Comparison of ENCODE assay signal across 15 cellular contexts in the genomic region with DNA sequence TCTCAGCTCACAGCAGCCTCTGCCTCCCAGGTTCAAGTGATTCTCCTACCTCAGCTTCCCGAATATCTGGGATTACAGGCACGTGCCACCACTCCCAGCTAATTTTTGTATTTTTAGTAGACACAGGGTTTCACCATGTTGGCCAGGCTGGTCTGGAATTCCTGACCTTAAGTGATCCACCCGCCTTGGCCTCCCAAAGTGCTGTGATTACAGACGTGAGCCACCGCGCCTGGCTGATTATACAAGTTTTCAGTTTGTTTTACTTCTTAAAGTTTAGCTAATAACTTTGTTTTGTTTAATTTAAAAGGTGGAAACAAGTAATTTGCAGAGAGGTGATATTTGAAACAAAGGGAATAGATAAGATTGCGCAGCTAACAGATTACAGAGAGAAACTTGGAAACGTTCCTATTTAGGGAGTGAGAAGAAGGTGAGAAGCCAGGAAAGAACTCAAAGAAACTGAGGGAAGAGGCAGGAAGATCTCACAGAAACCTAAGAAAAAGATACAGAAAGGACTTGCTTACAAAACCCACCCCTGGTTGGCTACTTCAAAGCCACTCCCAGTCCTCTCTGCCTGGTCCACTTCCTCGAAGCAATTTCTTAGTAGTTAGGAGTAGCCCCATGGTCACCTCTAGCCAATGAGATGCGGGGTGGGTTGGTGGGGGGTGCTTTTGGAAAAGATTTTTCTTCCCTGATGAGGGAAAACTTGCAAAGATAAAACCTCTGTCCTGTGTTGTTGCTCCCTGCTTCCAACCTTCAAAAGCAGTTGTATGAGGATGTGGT.
"Had no signal": no experiment of that assay in that cellular context is flagged by ENCODE, and none has a peak within 500 bp of the region (broad histone marks: within the 10 kb centered on the region; RNA-seq: fewer than 3 reads in every experiment).

No MANE protein-coding gene starts in this region.

- ATAC-seq: effector memory CD8-positive, alpha-beta T cell; foreskin keratinocyte; natural killer cell; stimulated activated naive B cell treated with anti-CD40 and anti-IgM and Interleukin-4, amounts not matched to agents 10 μg/mL and 1 μg/mL and 100 μg/mL, for 72 hours; T-helper 17 cell had no signal

- H3K9me3 ChIP-seq: spleen, vagina had no signal

- DNase-seq: activated CD4-positive, alpha-beta T cell treated with anti-CD3 and anti-CD28 coated beads for 1 hour; activated CD4-positive, alpha-beta T cell treated with anti-CD3 and anti-CD28 coated beads, Interleukin-2, amount 50 U/mL, for 48 hours; activated gamma-delta T cell; effector memory CD8-positive, alpha-beta T cell; foreskin keratinocyte; hippocampal formation; natural killer cell; retina; spleen; stimulated activated naive B cell treated with anti-CD40 and anti-IgM and Interleukin-4, amounts not matched to agents 10 μg/mL and 1 μg/mL and 100 μg/mL, for 72 hours; T-helper 17 cell had no signal

- H3K36me3 ChIP-seq: spleen, vagina had no signal

- FAIRE-seq: islet of Langerhans had no signal

- H3K27me3 ChIP-seq: foreskin keratinocyte, spleen, vagina had no signal

- H3K27ac ChIP-seq: epithelial cell of prostate, foreskin keratinocyte, spleen, vagina, VCaP had no signal

- H3K4me3 ChIP-seq: spleen, vagina had no signal
